Comparison of ENCODE assay signal across 19 cellular contexts in the genomic region with DNA sequence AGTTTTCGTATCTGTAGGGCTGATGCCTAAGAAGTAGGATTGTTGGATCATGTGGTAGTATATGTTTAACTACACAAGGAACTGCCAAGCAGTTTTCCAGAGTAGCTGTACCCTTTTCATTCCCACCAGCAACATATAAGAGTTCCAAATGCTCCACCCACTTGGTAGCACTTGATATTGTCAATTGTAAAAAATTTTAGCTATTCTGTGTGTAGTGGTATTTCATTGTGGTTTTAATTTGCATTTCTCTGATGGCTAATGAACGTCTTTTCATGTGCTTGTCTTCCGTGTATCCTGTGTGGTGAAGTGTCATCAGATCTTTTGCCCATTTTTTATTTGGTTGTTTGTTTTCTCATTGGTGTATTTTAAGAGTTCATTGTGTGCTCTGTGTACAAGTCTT.
DNase-seq lines count a peak whose midpoint lies in the region; ATAC-seq, FAIRE-seq and TF ChIP-seq lines count a peak whose summit lies in the region.
"Had no signal": no experiment of that assay in that cellular context is flagged by ENCODE, and none has a peak within 500 bp of the region (broad histone marks: within the 10 kb centered on the region; RNA-seq: fewer than 3 reads in every experiment).

No MANE protein-coding gene starts in this region.

- H3K27ac ChIP-seq in DND-41 (ENCODE audit: low read length) (no peak overlapping the region), astrocyte (ENCODE audit: low read depth, low read length) (peak overlapping the region; percentile 14), HepG2 (ENCODE audit: extremely low read length, insufficient read depth, low read length) (no peak overlapping the region), lower lobe of right lung (no peak overlapping the region), GM23338 (ENCODE audit: low read depth) (no peak overlapping the region)
- H3K27ac ChIP-seq: C4-2B, cardiac muscle cell, thoracic aorta had no signal

- peaks cover 5% of the 10 kb centered on the region for H3K9me2 ChIP-seq in GM23338 (ENCODE audit: insufficient read depth)

- POLR2A ChIA-PET in HepG2 (lab: Yijun Ruan, JAX): no interaction called here

- no TSS peak for BruUV-seq in HepG2 (replicated peaks; lab: Mats Ljungman, UMichigan)

- in situ Hi-C loops in HepG2 (cut with HindIII; ENCODE audit: extremely low pct_ligation_motif_present, low pct_unique_long_range_greater_than_20kb): no loop called here

- H4K20me1 ChIP-seq in DND-41 (ENCODE audit: insufficient read depth, low read length) (no peaks in the 10 kb centered on the region), astrocyte (ENCODE audit: insufficient read depth, low read length) (peaks cover 22% of the 10 kb centered on the region), HepG2 (ENCODE audit: insufficient read depth, low read length) (no peaks in the 10 kb centered on the region), GM23338 (replicated peaks; ENCODE audit: insufficient read depth) (no peaks in the 10 kb centered on the region)

- no peak overlapping the region for H3K4me2 ChIP-seq in DND-41 (ENCODE audit: insufficient read depth, low read length)
- H3K4me2 ChIP-seq in astrocyte (ENCODE audit: low read length): peak overlapping the region; percentile 59
- H3K4me2 ChIP-seq in HepG2 (ENCODE audit: low read depth, low read length): no peak overlapping the region
- H3K4me2 ChIP-seq in GM23338: no peak overlapping the region

- H3K9me3 ChIP-seq in DND-41 (ENCODE audit: insufficient read depth, low read length, severe bottlenecking): no peaks in the 10 kb centered on the region
- no peaks in the 10 kb centered on the region for H3K9me3 ChIP-seq in astrocyte (ENCODE audit: insufficient read depth, low read depth, low read length)
- H3K9me3 ChIP-seq in HepG2 (ENCODE audit: low read length): no peaks in the 10 kb centered on the region
- H3K9me3 ChIP-seq in lower lobe of right lung: no peaks in the 10 kb centered on the region
- H3K9me3 ChIP-seq: thoracic aorta had no signal

- peaks cover 26% of the 10 kb centered on the region for H3K4me1 Mint-ChIP-seq in astrocyte (ENCODE audit: low read depth, unreplicated experiment)
- H3K4me1 Mint-ChIP-seq in naive B cell: peaks cover 4 to 18% (median 12%) of the 10 kb centered on the region in 3 donors
- peaks cover 22% of the 10 kb centered on the region for H3K4me1 Mint-ChIP-seq in GM23338

- CTCF ChIA-PET in HepG2 (lab: Yijun Ruan, JAX; ENCODE audit: low intra/inter-chr PET ratio, low total read pairs): no interaction called here

- no peaks in the 10 kb centered on the region for H3K36me3 ChIP-seq in DND-41 (ENCODE audit: insufficient read depth, low read length)
- no peaks in the 10 kb centered on the region for H3K36me3 ChIP-seq in astrocyte (ENCODE audit: insufficient read depth, low read length)
- no peaks in the 10 kb centered on the region for H3K36me3 ChIP-seq in HepG2 (replicated peaks in 1 of 2; ENCODE audit: control insufficient read depth in 1 of 2, insufficient read depth in 2 of 2, low read length in 2 of 2)
- no peaks in the 10 kb centered on the region for H3K36me3 ChIP-seq in lower lobe of right lung
- no peaks in the 10 kb centered on the region for H3K36me3 ChIP-seq in GM23338 (ENCODE audit: insufficient read depth)
- H3K36me3 ChIP-seq: cardiac muscle cell, thoracic aorta had no signal

- ATAC-seq in DND-41 (ENCODE audit: insufficient read depth, low read depth) (peak; percentile 47; the same call in 1 of the 3 replicates), naive B cell (ENCODE audit: low read depth in 2 of 2) (peak; percentile 75 to 76), HepG2 (no peak), lower lobe of right lung (no peak), GM23338 (no peak)

- H3K27ac Mint-ChIP-seq in astrocyte (ENCODE audit: unreplicated experiment) (peak overlapping the region; percentile 1), naive B cell (peak overlapping the region in 3 of 6 donors; percentile 1 to 17 (median 17)), GM23338 (no peak overlapping the region)
- H3K27ac Mint-ChIP-seq: activated CD4-positive, alpha-beta T cell treated with anti-CD3 and anti-CD28 coated beads, Interleukin-2, amount 10 ng/mL, durations not matched to agents 24 days and 14 days; activated naive CD4-positive, alpha-beta T cell treated with anti-CD3 and anti-CD28 coated beads, Interleukin-2, amount 50 U/mL, for 24 hours had no signal

- TF ChIP-seq EP300 in HepG2 (IDR thresholded peaks at IDR 0.05; ENCODE audit: low read depth in 2 of 2, low read length in 2 of 2) (no peak), HepG2 (CRISPR knock-in tag; IDR thresholded peaks at IDR 0.05; ENCODE audit: borderline replicate concordance) (no peak)

- no peaks in the 10 kb centered on the region for H3F3A ChIP-seq in GM23338 (replicated peaks; ENCODE audit: low read depth)

- H3K4me1 ChIP-seq in DND-41 (ENCODE audit: insufficient read depth, low read length) (0 out of 2 replicates have a peak, but pooled peaks cover 3% of the 10 kb centered on the region), astrocyte (ENCODE audit: insufficient read depth, low read length) (peaks cover 30% of the 10 kb centered on the region), HepG2 (ENCODE audit: insufficient read depth, low read length) (no peaks in the 10 kb centered on the region), lower lobe of right lung (peaks cover 13% of the 10 kb centered on the region), GM23338 (ENCODE audit: insufficient read depth) (peaks cover 3% of the 10 kb centered on the region)

- H3K79me2 ChIP-seq in DND-41 (ENCODE audit: insufficient read depth, low read length) (no peaks in the 10 kb centered on the region), astrocyte (ENCODE audit: insufficient read depth, low read length) (peaks cover 100% of the 10 kb centered on the region), HepG2 (ENCODE audit: insufficient read depth, low read length) (no peaks in the 10 kb centered on the region), GM23338 (replicated peaks; ENCODE audit: insufficient read depth) (no peaks in the 10 kb centered on the region)

- no peak for TF ChIP-seq CTCF in DND-41 (IDR thresholded peaks at IDR 0.05; ENCODE audit: borderline replicate concordance, extremely low read depth, low read length, poor library complexity, severe bottlenecking)
- no peak for TF ChIP-seq CTCF in LNCaP clone FGC (IDR thresholded peaks at IDR 0.05; ENCODE audit: control insufficient read depth, extremely low read depth, insufficient read depth)
- no peak for TF ChIP-seq CTCF in astrocyte (IDR thresholded peaks at IDR 0.05; ENCODE audit: insufficient read depth, low read depth, low read length)
- no peak for TF ChIP-seq CTCF in HepG2 (CRISPR knock-in tag; IDR thresholded peaks at IDR 0.05)
- no peak for TF ChIP-seq CTCF in lower lobe of right lung (IDR thresholded peaks at IDR 0.05)
- TF ChIP-seq CTCF in GM23338 (conservative IDR thresholded peaks at IDR 0.05; ENCODE audit: low read depth in 2 of 2): no peak

- H3K4me3 Mint-ChIP-seq in astrocyte (ENCODE audit: unreplicated experiment) (no peak overlapping the region), naive B cell (peak overlapping the region in 1 of 8 donors; percentile 2), GM23338 (no peak overlapping the region)
- H3K4me3 Mint-ChIP-seq: activated CD4-positive, alpha-beta T cell treated with anti-CD3 and anti-CD28 coated beads, Interleukin-2, amount 10 ng/mL, durations not matched to agents 24 days and 14 days; activated naive CD4-positive, alpha-beta T cell treated with anti-CD3 and anti-CD28 coated beads, Interleukin-2, amount 50 U/mL, for 24 hours had no signal

- no peak for TF ChIP-seq RAD21 in HepG2 (CRISPR knock-in tag; IDR thresholded peaks at IDR 0.05)

- H3K27me3 ChIP-seq in DND-41 (ENCODE audit: insufficient read depth, low read length, poor library complexity) (no peaks in the 10 kb centered on the region), astrocyte (ENCODE audit: insufficient read depth, low read length) (no peaks in the 10 kb centered on the region), HepG2 (ENCODE audit: control insufficient read depth in 1 of 2, insufficient read depth in 2 of 2, low read length in 2 of 2) (no peaks in the 10 kb centered on the region; a peak in 1 of 5 replicates), lower lobe of right lung (ENCODE audit: low read depth) (no peaks in the 10 kb centered on the region), GM23338 (ENCODE audit: insufficient read depth) (no peaks in the 10 kb centered on the region)
- H3K27me3 ChIP-seq: cardiac muscle cell had no signal

- H3K27me3 Mint-ChIP-seq in astrocyte (ENCODE audit: low read depth, unreplicated experiment): no peaks in the 10 kb centered on the region
- H3K27me3 Mint-ChIP-seq in naive B cell: no peaks in the 10 kb centered on the region
- no peaks in the 10 kb centered on the region for H3K27me3 Mint-ChIP-seq in GM23338 (ENCODE audit: insufficient read depth, low read depth, poor library complexity)
- H3K27me3 Mint-ChIP-seq: activated naive CD4-positive, alpha-beta T cell treated with anti-CD3 and anti-CD28 coated beads, Interleukin-2, amount 50 U/mL, for 24 hours had no signal

- intact Hi-C loops in HepG2 (cut with micrococcal nuclease; ENCODE audit: unreplicated experiment): no loop called here
- intact Hi-C loops in lower lobe of right lung (cut with DNase I): no loop called here

- 22% methylated on average over 3 of the region's 3 CpGs for WGBS in HepG2 (ENCODE audit: low lambda C conversion rate)

- no peak for TF ChIP-seq POLR2A in HepG2 (IDR thresholded peaks at IDR 0.05; ENCODE audit: insufficient read depth in 1 of 2, low read depth in 2 of 2, low read length in 2 of 2)

- no peak overlapping the region for H2AFZ ChIP-seq in DND-41 (ENCODE audit: low read depth, low read length)
- H2AFZ ChIP-seq in astrocyte (ENCODE audit: low read depth, low read length): no peak overlapping the region
- no peak overlapping the region for H2AFZ ChIP-seq in HepG2 (ENCODE audit: low read length)
- no peak overlapping the region for H2AFZ ChIP-seq in GM23338

- H3K9ac ChIP-seq in DND-41 (ENCODE audit: low read depth, low read length) (no peak overlapping the region), astrocyte (ENCODE audit: low read length) (no peak overlapping the region), HepG2 (ENCODE audit: insufficient read depth, low read depth, low read length) (no peak overlapping the region)

- H3K36me3 Mint-ChIP-seq in astrocyte (ENCODE audit: low read depth, unreplicated experiment) (peaks cover 17% of the 10 kb centered on the region), naive B cell (peaks cover 0 to 4% of the 10 kb centered on the region in 2 donors), GM23338 (ENCODE audit: low read depth) (peaks cover 3% of the 10 kb centered on the region; the same call in 1 of the 3 replicates)

- DNase-seq in DND-41: no peak
- DNase-seq in LNCaP clone FGC (ENCODE audit: low read depth): peak; percentile 63
- DNase-seq in astrocyte (ENCODE audit: low read depth): peak; percentile 80
- peak; percentile 9 for DNase-seq in naive B cell
- no peak for DNase-seq in HepG2 (ENCODE audit: low spot score)
- no peak for DNase-seq in lower lobe of right lung
- no peak for DNase-seq in GM23338 (ENCODE audit: low spot score)
- DNase-seq: activated CD4-positive, alpha-beta T cell treated with anti-CD3 and anti-CD28 coated beads, Interleukin-2, amount 10 ng/mL, durations not matched to agents 24 days and 14 days; DMS79; effector CD8-positive, alpha-beta T cell; kidney; NCI-H146; NCI-H446 treated with DMSO at 0.1 percent for 48 hours; stimulated activated CD4-positive, alpha-beta T cell treated with anti-CD3 and anti-CD28 coated beads, Interleukin-4, amount 100 ng/mL, for 1 hour had no signal

- FAIRE-seq in astrocyte (lab: Jason Lieb, UNC): no peak
- no peak for FAIRE-seq in HepG2 (lab: Jason Lieb, UNC)
- FAIRE-seq: kidney, TTC549 had no signal

- H3K9me3 Mint-ChIP-seq in astrocyte (ENCODE audit: unreplicated experiment) (peaks cover 2% of the 10 kb centered on the region), naive B cell (peaks cover 0 to 2% (median 0%) of the 10 kb centered on the region in 7 donors), GM23338 (no peaks in the 10 kb centered on the region; the same call in 2 of the 3 replicates)
- H3K9me3 Mint-ChIP-seq: activated CD4-positive, alpha-beta T cell treated with anti-CD3 and anti-CD28 coated beads, Interleukin-2, amount 10 ng/mL, durations not matched to agents 24 days and 14 days; activated naive CD4-positive, alpha-beta T cell treated with anti-CD3 and anti-CD28 coated beads, Interleukin-2, amount 50 U/mL, for 24 hours had no signal

- no peak overlapping the region for H3K4me3 ChIP-seq in DND-41 (ENCODE audit: low read depth in 1 of 2, low read length in 2 of 2)
- H3K4me3 ChIP-seq in LNCaP clone FGC (ENCODE audit: low read depth, low read length): 0 out of 2 replicates have a peak overlapping the region, but pooled peaks have one; percentile 8
- H3K4me3 ChIP-seq in astrocyte (ENCODE audit: insufficient read depth, low read depth, low read length): no peak overlapping the region
- H3K4me3 ChIP-seq in HepG2 (replicated peaks in 1 of 3; ENCODE audit: insufficient read depth in 1 of 3, low read depth in 2 of 3, low read length in 3 of 3): no peak overlapping the region
- H3K4me3 ChIP-seq in lower lobe of right lung: no peak overlapping the region
- H3K4me3 ChIP-seq in GM23338: no peak overlapping the region
- H3K4me3 ChIP-seq: cardiac muscle cell, thoracic aorta had no signal

Comparison
In these comparisons a context has a peak if more than half of its experiments do, and no peak if none do; other contexts are left out.
1. ATAC-seq: peak in DND-41 (single experiment) and naive B cell (2 of 2); none in HepG2 (single experiment), lower lobe of right lung (0 of 2) and GM23338 (single experiment).
2. DNase-seq: peak in LNCaP clone FGC (single experiment), astrocyte (single experiment) and naive B cell (single experiment); none in DND-41 (single experiment), HepG2 (single experiment), lower lobe of right lung (single experiment) and GM23338 (single experiment).